1 cellular context compared by ENCODE assay signal in the genomic region with DNA sequence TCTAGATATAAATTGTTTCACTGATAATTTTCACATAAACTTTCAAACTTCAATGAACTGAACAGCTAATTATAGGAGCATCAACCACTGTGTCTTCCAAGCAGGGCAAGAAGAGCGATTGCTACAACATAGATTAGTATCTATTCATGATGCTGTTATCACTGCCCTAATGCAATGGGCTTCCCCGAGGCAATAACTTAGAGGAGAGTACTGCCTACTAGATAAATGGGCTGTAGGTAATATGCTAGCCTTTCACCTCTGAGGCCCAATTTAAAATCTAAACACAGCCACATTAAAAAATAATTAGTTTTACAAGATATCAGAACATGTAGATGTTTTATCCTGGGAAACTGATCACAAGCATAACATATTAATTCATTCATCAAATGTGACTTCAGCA.
TF ChIP-seq lines count a peak whose summit lies in the region.

No MANE protein-coding gene starts in this region.

TF ChIP-seq in SK-N-SH treated with all-trans-retinoic acid at 6 μM for 48 hours, 23 proteins besides CTCF, POLR2A, EP300 and RAD21 (continued from another document):
- TF ChIP-seq, protein P1, sequence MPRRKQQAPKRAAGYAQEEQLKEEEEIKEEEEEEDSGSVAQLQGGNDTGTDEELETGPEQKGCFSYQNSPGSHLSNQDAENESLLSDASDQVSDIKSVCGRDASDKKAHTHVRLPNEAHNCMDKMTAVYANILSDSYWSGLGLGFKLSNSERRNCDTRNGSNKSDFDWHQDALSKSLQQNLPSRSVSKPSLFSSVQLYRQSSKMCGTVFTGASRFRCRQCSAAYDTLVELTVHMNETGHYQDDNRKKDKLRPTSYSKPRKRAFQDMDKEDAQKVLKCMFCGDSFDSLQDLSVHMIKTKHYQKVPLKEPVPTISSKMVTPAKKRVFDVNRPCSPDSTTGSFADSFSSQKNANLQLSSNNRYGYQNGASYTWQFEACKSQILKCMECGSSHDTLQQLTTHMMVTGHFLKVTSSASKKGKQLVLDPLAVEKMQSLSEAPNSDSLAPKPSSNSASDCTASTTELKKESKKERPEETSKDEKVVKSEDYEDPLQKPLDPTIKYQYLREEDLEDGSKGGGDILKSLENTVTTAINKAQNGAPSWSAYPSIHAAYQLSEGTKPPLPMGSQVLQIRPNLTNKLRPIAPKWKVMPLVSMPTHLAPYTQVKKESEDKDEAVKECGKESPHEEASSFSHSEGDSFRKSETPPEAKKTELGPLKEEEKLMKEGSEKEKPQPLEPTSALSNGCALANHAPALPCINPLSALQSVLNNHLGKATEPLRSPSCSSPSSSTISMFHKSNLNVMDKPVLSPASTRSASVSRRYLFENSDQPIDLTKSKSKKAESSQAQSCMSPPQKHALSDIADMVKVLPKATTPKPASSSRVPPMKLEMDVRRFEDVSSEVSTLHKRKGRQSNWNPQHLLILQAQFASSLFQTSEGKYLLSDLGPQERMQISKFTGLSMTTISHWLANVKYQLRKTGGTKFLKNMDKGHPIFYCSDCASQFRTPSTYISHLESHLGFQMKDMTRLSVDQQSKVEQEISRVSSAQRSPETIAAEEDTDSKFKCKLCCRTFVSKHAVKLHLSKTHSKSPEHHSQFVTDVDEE (CRISPR knock-in tag; IDR thresholded peaks at IDR 0.05): no peak
- TF ChIP-seq, protein P2, sequence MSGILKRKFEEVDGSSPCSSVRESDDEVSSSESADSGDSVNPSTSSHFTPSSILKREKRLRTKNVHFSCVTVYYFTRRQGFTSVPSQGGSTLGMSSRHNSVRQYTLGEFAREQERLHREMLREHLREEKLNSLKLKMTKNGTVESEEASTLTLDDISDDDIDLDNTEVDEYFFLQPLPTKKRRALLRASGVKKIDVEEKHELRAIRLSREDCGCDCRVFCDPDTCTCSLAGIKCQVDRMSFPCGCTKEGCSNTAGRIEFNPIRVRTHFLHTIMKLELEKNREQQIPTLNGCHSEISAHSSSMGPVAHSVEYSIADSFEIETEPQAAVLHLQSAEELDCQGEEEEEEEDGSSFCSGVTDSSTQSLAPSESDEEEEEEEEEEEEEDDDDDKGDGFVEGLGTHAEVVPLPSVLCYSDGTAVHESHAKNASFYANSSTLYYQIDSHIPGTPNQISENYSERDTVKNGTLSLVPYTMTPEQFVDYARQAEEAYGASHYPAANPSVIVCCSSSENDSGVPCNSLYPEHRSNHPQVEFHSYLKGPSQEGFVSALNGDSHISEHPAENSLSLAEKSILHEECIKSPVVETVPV (CRISPR knock-in tag; IDR thresholded peaks at IDR 0.05): no peak
- no peak for TF ChIP-seq BACH2 (CRISPR knock-in tag; IDR thresholded peaks at IDR 0.05; ENCODE audit: borderline replicate concordance)
- no peak for TF ChIP-seq ZFP3 (CRISPR knock-in tag; IDR thresholded peaks at IDR 0.05)
- no peak for TF ChIP-seq ZFP30 (CRISPR knock-in tag; IDR thresholded peaks at IDR 0.05)
- TF ChIP-seq OSR1 (CRISPR knock-in tag; IDR thresholded peaks at IDR 0.05): no peak
- TF ChIP-seq ZC3H10 (CRISPR knock-in tag; IDR thresholded peaks at IDR 0.05): no peak
- TF ChIP-seq ZNF8 (CRISPR knock-in tag; IDR thresholded peaks at IDR 0.05): no peak
- TF ChIP-seq, protein P3, sequence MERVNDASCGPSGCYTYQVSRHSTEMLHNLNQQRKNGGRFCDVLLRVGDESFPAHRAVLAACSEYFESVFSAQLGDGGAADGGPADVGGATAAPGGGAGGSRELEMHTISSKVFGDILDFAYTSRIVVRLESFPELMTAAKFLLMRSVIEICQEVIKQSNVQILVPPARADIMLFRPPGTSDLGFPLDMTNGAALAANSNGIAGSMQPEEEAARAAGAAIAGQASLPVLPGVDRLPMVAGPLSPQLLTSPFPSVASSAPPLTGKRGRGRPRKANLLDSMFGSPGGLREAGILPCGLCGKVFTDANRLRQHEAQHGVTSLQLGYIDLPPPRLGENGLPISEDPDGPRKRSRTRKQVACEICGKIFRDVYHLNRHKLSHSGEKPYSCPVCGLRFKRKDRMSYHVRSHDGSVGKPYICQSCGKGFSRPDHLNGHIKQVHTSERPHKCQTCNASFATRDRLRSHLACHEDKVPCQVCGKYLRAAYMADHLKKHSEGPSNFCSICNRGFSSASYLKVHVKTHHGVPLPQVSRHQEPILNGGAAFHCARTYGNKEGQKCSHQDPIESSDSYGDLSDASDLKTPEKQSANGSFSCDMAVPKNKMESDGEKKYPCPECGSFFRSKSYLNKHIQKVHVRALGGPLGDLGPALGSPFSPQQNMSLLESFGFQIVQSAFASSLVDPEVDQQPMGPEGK (CRISPR knock-in tag; IDR thresholded peaks at IDR 0.05; ENCODE audit: borderline replicate concordance): no peak
- TF ChIP-seq ZNF565 (CRISPR knock-in tag; conservative IDR thresholded peaks at IDR 0.05; ENCODE audit: low read depth): no peak
- TF ChIP-seq, protein P4, sequence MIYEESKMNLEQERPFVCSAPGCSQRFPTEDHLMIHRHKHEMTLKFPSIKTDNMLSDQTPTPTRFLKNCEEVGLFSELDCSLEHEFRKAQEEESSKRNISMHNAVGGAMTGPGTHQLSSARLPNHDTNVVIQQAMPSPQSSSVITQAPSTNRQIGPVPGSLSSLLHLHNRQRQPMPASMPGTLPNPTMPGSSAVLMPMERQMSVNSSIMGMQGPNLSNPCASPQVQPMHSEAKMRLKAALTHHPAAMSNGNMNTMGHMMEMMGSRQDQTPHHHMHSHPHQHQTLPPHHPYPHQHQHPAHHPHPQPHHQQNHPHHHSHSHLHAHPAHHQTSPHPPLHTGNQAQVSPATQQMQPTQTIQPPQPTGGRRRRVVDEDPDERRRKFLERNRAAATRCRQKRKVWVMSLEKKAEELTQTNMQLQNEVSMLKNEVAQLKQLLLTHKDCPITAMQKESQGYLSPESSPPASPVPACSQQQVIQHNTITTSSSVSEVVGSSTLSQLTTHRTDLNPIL (CRISPR knock-in tag; IDR thresholded peaks at IDR 0.05; ENCODE audit: low read depth): no peak
- TF ChIP-seq, protein P5, sequence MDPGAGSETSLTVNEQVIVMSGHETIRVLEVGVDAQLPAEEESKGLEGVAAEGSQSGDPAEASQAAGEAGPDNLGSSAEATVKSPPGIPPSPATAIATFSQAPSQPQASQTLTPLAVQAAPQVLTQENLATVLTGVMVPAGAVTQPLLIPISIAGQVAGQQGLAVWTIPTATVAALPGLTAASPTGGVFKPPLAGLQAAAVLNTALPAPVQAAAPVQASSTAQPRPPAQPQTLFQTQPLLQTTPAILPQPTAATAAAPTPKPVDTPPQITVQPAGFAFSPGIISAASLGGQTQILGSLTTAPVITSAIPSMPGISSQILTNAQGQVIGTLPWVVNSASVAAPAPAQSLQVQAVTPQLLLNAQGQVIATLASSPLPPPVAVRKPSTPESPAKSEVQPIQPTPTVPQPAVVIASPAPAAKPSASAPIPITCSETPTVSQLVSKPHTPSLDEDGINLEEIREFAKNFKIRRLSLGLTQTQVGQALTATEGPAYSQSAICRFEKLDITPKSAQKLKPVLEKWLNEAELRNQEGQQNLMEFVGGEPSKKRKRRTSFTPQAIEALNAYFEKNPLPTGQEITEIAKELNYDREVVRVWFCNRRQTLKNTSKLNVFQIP (CRISPR knock-in tag; IDR thresholded peaks at IDR 0.05; ENCODE audit: borderline replicate concordance, low read depth): no peak
- TF ChIP-seq ISL1 (CRISPR knock-in tag; IDR thresholded peaks at IDR 0.05): no peak
- TF ChIP-seq PPARA (CRISPR knock-in tag; IDR thresholded peaks at IDR 0.05; ENCODE audit: borderline replicate concordance): no peak
- TF ChIP-seq ARNTL (CRISPR knock-in tag; IDR thresholded peaks at IDR 0.05; ENCODE audit: borderline replicate concordance, low read depth): no peak
